16 cellular contexts compared by ENCODE assay signal in the genomic region with DNA sequence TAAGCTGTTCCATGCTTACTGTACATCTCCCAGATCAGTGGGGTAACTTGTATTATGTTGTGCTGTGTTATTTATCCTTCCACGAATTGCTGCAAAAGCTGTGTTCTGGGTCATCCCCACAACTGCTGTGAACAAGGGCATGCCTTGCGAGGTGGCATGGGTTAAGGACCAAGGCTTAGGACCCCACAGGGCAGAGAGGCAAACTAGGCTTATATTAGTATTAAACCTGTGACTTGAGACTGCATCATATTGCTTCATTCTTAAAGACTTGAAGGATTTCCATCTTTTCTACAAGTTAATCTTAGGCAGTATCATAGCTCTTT. TPM values are rescaled to one million over a fixed set of nuclear protein-coding genes. Genes with fewer than 3 reads are reported as not detected.
DNase-seq lines count a peak whose midpoint lies in the region; ATAC-seq and TF ChIP-seq lines count a peak whose summit lies in the region.
"Had no signal": no experiment of that assay in that cellular context is flagged by ENCODE, and none has a peak within 500 bp of the region (broad histone marks: within the 10 kb centered on the region; RNA-seq: fewer than 3 reads in every experiment).

No MANE protein-coding gene starts in this region.

- H3K36me3 ChIP-seq in esophagus muscularis mucosa (peaks cover 14 to 45% (median 33%) of the 10 kb centered on the region in 4 donors), sigmoid colon (peaks cover 0 to 43% (median 10%) of the 10 kb centered on the region in 4 donors)

- H3K27ac ChIP-seq in esophagus muscularis mucosa (replicated peaks in 1 of 4) (peak overlapping the region; percentile 65 to 81 (median 74)), sigmoid colon (peak overlapping the region; percentile 62 to 79 (median 72)), substantia nigra (ENCODE audit: low read depth, low read length, poor library complexity, severe bottlenecking) (no peak overlapping the region)
- H3K27ac ChIP-seq: body of pancreas, lower lobe of right lung had no signal

- no peaks in the 10 kb centered on the region for H3K27me3 ChIP-seq in esophagus muscularis mucosa
- no peaks in the 10 kb centered on the region for H3K27me3 ChIP-seq in sigmoid colon
- H3K27me3 ChIP-seq: body of pancreas had no signal

- TF ChIP-seq EP300 in esophagus muscularis mucosa (IDR thresholded peaks at IDR 0.05) (no peak), sigmoid colon (IDR thresholded peaks at IDR 0.05) (no peak)

- TF ChIP-seq POLR2A in esophagus muscularis mucosa (IDR thresholded peaks at IDR 0.05; ENCODE audit: low read depth) (no peak), sigmoid colon (IDR thresholded peaks at IDR 0.05) (no peak)

- no peak for DNase-seq in AG10803 (ENCODE audit: low read depth)
- no peak for DNase-seq in esophagus muscularis mucosa (ENCODE audit: extremely low spot score)
- no peak for DNase-seq in sigmoid colon
- DNase-seq in substantia nigra (lab: John Stamatoyannopoulos, UW) = no peak
- DNase-seq in midbrain (lab: John Stamatoyannopoulos, UW) = no peak
- DNase-seq: activated gamma-delta T cell treated with Interleukin-2 at 50 U/mL for 16 hours; body of pancreas; CD4-positive, alpha-beta memory T cell; effector CD8-positive, alpha-beta T cell; lower lobe of right lung; NCI-H1694 treated with DMSO at 0.1 percent for 48 hours; NCI-H748 treated with DMSO at 0.1 percent for 48 hours; small intestine had no signal

- intact Hi-C loops in esophagus muscularis mucosa (cut with DNase I) (no loop called here), sigmoid colon (cut with DNase I) (no loop called here)

- no peaks in the 10 kb centered on the region for H3K9me3 ChIP-seq in esophagus muscularis mucosa
- H3K9me3 ChIP-seq in sigmoid colon = no peaks in the 10 kb centered on the region
- H3K9me3 ChIP-seq: body of pancreas, lower lobe of right lung had no signal

- TF ChIP-seq CTCF in AG10803 (conservative IDR thresholded peaks at IDR 0.05; ENCODE audit: low read length) (no peak), esophagus muscularis mucosa (IDR thresholded peaks at IDR 0.05) (no peak), sigmoid colon (IDR thresholded peaks at IDR 0.05) (no peak)

- ATAC-seq in SK-N-SH treated with all-trans-retinoic acid at 6 μM for 48 hours (peak; percentile 6), HG02938 (IDR thresholded peaks at IDR 0.05; ENCODE audit: unreplicated experiment) (no peak), GM19397 (IDR thresholded peaks at IDR 0.05; ENCODE audit: unreplicated experiment) (no peak)
- ATAC-seq: body of pancreas, lower lobe of right lung had no signal

- 84% methylated on average over 2 of the region's 2 CpGs for WGBS in esophagus muscularis mucosa
- WGBS in sigmoid colon, 2 donors = 79 to 83% methylated on average over 2 of the region's 2 CpGs

- peak overlapping the region; percentile 8 for H3K4me3 ChIP-seq in AG10803 (ENCODE audit: low read length)
- no peak overlapping the region for H3K4me3 ChIP-seq in esophagus muscularis mucosa
- H3K4me3 ChIP-seq in sigmoid colon = no peak overlapping the region
- H3K4me3 ChIP-seq: body of pancreas, lower lobe of right lung had no signal

- peaks cover 34 to 59% (median 52%) of the 10 kb centered on the region in 4 donors for H3K4me1 ChIP-seq in esophagus muscularis mucosa
- H3K4me1 ChIP-seq in sigmoid colon = peaks cover 0 to 32% (median 22%) of the 10 kb centered on the region in 4 donors

TF ChIP-seq in SK-N-SH treated with all-trans-retinoic acid at 6 μM for 48 hours, 23 proteins besides CTCF, POLR2A, EP300 and RAD21:
- TF ChIP-seq CSDC2 (CRISPR knock-in tag; IDR thresholded peaks at IDR 0.05) = no peak
- no peak for TF ChIP-seq PPARA (CRISPR knock-in tag; IDR thresholded peaks at IDR 0.05; ENCODE audit: borderline replicate concordance)
- no peak for TF ChIP-seq ESRRG (CRISPR knock-in tag; IDR thresholded peaks at IDR 0.05)
- no peak for TF ChIP-seq TOX (CRISPR knock-in tag; IDR thresholded peaks at IDR 0.05; ENCODE audit: borderline replicate concordance)
- TF ChIP-seq CSRNP3 (CRISPR knock-in tag; IDR thresholded peaks at IDR 0.05) = peak; percentile 66; the same call in 1 of the 2 replicates
- TF ChIP-seq OSR1 (CRISPR knock-in tag; IDR thresholded peaks at IDR 0.05) = no peak
- TF ChIP-seq, protein P1, sequence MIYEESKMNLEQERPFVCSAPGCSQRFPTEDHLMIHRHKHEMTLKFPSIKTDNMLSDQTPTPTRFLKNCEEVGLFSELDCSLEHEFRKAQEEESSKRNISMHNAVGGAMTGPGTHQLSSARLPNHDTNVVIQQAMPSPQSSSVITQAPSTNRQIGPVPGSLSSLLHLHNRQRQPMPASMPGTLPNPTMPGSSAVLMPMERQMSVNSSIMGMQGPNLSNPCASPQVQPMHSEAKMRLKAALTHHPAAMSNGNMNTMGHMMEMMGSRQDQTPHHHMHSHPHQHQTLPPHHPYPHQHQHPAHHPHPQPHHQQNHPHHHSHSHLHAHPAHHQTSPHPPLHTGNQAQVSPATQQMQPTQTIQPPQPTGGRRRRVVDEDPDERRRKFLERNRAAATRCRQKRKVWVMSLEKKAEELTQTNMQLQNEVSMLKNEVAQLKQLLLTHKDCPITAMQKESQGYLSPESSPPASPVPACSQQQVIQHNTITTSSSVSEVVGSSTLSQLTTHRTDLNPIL (CRISPR knock-in tag; IDR thresholded peaks at IDR 0.05; ENCODE audit: low read depth) = no peak
- TF ChIP-seq TSHZ2 (CRISPR knock-in tag; IDR thresholded peaks at IDR 0.05) = no peak
- peak; percentile 88 for TF ChIP-seq GLIS3 (CRISPR knock-in tag; IDR thresholded peaks at IDR 0.05)
- TF ChIP-seq ZC3H10 (CRISPR knock-in tag; IDR thresholded peaks at IDR 0.05) = peak; percentile 50; the same call in 1 of the 2 replicates
- TF ChIP-seq, protein P2, sequence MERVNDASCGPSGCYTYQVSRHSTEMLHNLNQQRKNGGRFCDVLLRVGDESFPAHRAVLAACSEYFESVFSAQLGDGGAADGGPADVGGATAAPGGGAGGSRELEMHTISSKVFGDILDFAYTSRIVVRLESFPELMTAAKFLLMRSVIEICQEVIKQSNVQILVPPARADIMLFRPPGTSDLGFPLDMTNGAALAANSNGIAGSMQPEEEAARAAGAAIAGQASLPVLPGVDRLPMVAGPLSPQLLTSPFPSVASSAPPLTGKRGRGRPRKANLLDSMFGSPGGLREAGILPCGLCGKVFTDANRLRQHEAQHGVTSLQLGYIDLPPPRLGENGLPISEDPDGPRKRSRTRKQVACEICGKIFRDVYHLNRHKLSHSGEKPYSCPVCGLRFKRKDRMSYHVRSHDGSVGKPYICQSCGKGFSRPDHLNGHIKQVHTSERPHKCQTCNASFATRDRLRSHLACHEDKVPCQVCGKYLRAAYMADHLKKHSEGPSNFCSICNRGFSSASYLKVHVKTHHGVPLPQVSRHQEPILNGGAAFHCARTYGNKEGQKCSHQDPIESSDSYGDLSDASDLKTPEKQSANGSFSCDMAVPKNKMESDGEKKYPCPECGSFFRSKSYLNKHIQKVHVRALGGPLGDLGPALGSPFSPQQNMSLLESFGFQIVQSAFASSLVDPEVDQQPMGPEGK (CRISPR knock-in tag; IDR thresholded peaks at IDR 0.05; ENCODE audit: borderline replicate concordance) = peak; percentile 18; the same call in 1 of the 2 replicates

RNA-seq across cellular contexts. Expression of gene RND3, which starts 19.9 kb away (rescaled TPM):
- total RNA-seq in esophagus muscularis mucosa (100 to 1,000 TPM in 2 of 4 donors, 10 to 100 TPM in 2; 39.6 to 219 (median 73.5) TPM), sigmoid colon (100 to 1,000 TPM in 1 of 4 donors, 10 to 100 TPM in 3; 28.9 to 171 (median 30.5) TPM)
- polyA plus RNA-seq in sigmoid colon = 10 to 100 TPM; 22.3 to 45.0 (median 41.6) TPM
- total RNA-seq: CD4-positive, alpha-beta memory T cell had no signal
- polyA plus RNA-seq: CD4-positive, alpha-beta memory T cell had no signal
